Comparison of ENCODE assay signal across 11 cellular contexts in the genomic region with DNA sequence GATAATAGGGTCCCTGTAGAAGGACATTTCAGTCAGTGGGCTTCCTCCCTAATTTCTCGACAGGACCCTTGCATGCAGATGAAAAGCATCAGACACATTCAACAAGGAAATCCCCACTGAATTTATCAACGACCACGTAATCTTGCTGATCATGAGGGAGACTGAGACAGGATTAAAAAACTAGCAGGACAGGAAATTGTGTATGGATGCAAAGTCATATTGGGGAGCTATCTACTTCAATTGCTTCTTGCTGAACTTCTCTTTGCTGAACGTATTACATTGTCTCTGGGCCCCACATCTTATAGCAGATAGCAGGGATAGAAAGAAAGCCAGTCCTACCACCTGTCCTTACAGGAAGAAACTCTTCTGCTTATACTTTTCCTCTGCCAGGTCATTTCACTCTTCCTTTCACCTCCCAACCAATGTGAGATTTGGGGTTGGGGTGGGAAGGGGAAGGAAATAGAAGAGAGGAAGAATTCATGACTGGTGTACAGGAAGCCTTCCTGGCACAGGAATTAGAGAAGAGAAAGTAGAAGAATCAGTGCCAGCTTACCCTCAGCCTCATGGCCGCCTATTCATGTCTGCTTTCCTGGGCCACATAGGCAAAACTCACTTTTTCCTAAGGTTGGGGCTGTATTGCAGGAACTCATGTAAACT.
DNase-seq lines count a peak whose midpoint lies in the region; ATAC-seq and TF ChIP-seq lines count a peak whose summit lies in the region.
"Had no signal": no experiment of that assay in that cellular context is flagged by ENCODE, and none has a peak within 500 bp of the region (broad histone marks: within the 10 kb centered on the region; RNA-seq: fewer than 3 reads in every experiment).

No MANE protein-coding gene starts in this region.

- 85% methylated on average over 5 of the region's 5 CpGs for WGBS in thymus

- H3K27me3 Mint-ChIP-seq in dendritic cell treated with granulocyte-macrophage colony-stimulating factor and Interleukin-4, amounts not matched to agents 40 ng/mL and 50 ng/mL, for 4 days: no peaks in the 10 kb centered on the region
- H3K27me3 Mint-ChIP-seq in mesothelial cell of epicardium (ENCODE audit: low read depth): no peaks in the 10 kb centered on the region
- H3K27me3 Mint-ChIP-seq: activated CD4-positive, alpha-beta T cell treated with anti-CD3 and anti-CD28 coated beads, Interleukin-2, amount 10 ng/mL, durations not matched to agents 24 days and 14 days had no signal

- intact Hi-C loops in dendritic cell treated with granulocyte-macrophage colony-stimulating factor and Interleukin-4, amounts not matched to agents 40 ng/mL and 50 ng/mL, for 4 days (cut with micrococcal nuclease): no loop called here

- H3K27me3 ChIP-seq in thymus (ENCODE audit: control insufficient read depth, insufficient read depth): no peaks in the 10 kb centered on the region

- H3K27ac ChIP-seq in thymus (ENCODE audit: low read depth): peak overlapping the region; percentile 66

- H3K27ac Mint-ChIP-seq in dendritic cell treated with granulocyte-macrophage colony-stimulating factor and Interleukin-4, amounts not matched to agents 40 ng/mL and 50 ng/mL, for 4 days: peak overlapping the region; percentile 65
- peak overlapping the region; percentile 92 for H3K27ac Mint-ChIP-seq in mesothelial cell of epicardium
- H3K27ac Mint-ChIP-seq: activated CD4-positive, alpha-beta T cell treated with anti-CD3 and anti-CD28 coated beads, Interleukin-2, amount 10 ng/mL, durations not matched to agents 24 days and 14 days had no signal

- DNase-seq in NCI-H69 (lab: John Stamatoyannopoulos, UW): peak; percentile 17
- DNase-seq in mesothelial cell of epicardium (ENCODE audit: low spot score in 2 of 2, unreplicated experiment in 2 of 2): no peak
- DNase-seq in DMS114 treated with DMSO at 0.1 percent for 48 hours (lab: John Stamatoyannopoulos, UW; ENCODE audit: unreplicated experiment): no peak
- DNase-seq in cortex of kidney (lab: John Stamatoyannopoulos, UW): no peak
- DNase-seq: activated CD4-positive, alpha-beta T cell treated with anti-CD3 and anti-CD28 coated beads, Interleukin-2, amount 10 ng/mL, durations not matched to agents 24 days and 14 days; GDM1; NCI-H2081 had no signal

- H3K4me3 Mint-ChIP-seq in dendritic cell treated with granulocyte-macrophage colony-stimulating factor and Interleukin-4, amounts not matched to agents 40 ng/mL and 50 ng/mL, for 4 days: no peak overlapping the region
- H3K4me3 Mint-ChIP-seq in mesothelial cell of epicardium: no peak overlapping the region
- H3K4me3 Mint-ChIP-seq: activated CD4-positive, alpha-beta T cell treated with anti-CD3 and anti-CD28 coated beads, Interleukin-2, amount 10 ng/mL, durations not matched to agents 24 days and 14 days had no signal

- peaks cover 7% of the 10 kb centered on the region for H3K9me3 Mint-ChIP-seq in dendritic cell treated with granulocyte-macrophage colony-stimulating factor and Interleukin-4, amounts not matched to agents 40 ng/mL and 50 ng/mL, for 4 days
- peaks cover 21% of the 10 kb centered on the region for H3K9me3 Mint-ChIP-seq in mesothelial cell of epicardium

- no peak for ATAC-seq in HG03571 (IDR thresholded peaks at IDR 0.05; ENCODE audit: unreplicated experiment)
- ATAC-seq in GM18907 (IDR thresholded peaks at IDR 0.05; ENCODE audit: unreplicated experiment): no peak

- H3K4me1 Mint-ChIP-seq in dendritic cell treated with granulocyte-macrophage colony-stimulating factor and Interleukin-4, amounts not matched to agents 40 ng/mL and 50 ng/mL, for 4 days (ENCODE audit: low read depth): peaks cover 33% of the 10 kb centered on the region
- H3K4me1 Mint-ChIP-seq in mesothelial cell of epicardium: peaks cover 26% of the 10 kb centered on the region

- H3K36me3 Mint-ChIP-seq in dendritic cell treated with granulocyte-macrophage colony-stimulating factor and Interleukin-4, amounts not matched to agents 40 ng/mL and 50 ng/mL, for 4 days (ENCODE audit: low read depth): peaks cover 7% of the 10 kb centered on the region
- H3K36me3 Mint-ChIP-seq in mesothelial cell of epicardium: peaks cover 14% of the 10 kb centered on the region

- H3K4me1 ChIP-seq in thymus (ENCODE audit: control insufficient read depth, insufficient read depth, low read length): no peaks in the 10 kb centered on the region

- H3K9me3 ChIP-seq in thymus (ENCODE audit: control insufficient read depth): no peaks in the 10 kb centered on the region

- TF ChIP-seq CTCF in mesothelial cell of epicardium (IDR thresholded peaks at IDR 0.05; ENCODE audit: unreplicated experiment): no peak

- H3K4me3 ChIP-seq in thymus (ENCODE audit: low read length): no peak overlapping the region

- no peaks in the 10 kb centered on the region for H3K36me3 ChIP-seq in thymus (ENCODE audit: control insufficient read depth, insufficient read depth)
